ENCODE assay signal across 10 cellular contexts in the genomic region with DNA sequence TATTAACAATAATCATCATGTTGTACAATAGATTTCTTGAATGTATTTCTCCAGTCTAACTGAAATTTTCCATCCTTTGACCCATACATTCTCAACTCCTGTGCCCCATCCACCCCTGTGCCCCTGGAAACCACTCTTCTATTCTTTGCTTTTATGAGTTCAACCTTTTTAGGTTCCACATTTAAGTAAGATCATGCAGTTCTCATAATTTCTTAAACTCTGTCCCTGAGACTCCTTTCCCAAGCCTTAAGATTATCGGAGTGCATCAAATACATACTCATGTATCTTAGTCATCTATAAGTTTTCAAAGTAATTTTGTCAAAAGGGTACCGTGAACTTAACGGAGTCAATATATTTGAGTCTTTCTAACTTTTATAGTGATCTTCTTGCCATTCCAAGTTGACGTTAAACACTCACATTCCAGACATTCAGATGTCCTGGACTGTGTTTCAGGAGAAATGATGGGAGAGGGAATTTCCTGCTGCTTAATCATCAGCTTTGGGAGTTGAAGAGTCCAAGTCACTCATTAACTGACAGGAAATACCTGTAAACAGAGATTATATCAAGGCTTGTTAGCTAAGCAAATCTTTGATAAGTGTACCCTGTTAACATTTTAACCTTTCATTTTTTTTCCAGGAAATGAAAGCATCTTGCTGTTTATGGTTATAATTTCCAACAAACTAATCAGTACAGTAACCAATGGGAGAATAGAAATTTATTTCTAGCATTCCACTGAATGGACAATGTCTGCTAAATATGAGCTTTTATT.
A peak's percentile ranks its signal among the peaks of the same experiment; 100 is the strongest.
DNase-seq lines count a peak whose midpoint lies in the region; ATAC-seq and TF ChIP-seq lines count a peak whose summit lies in the region.
"Had no signal": no experiment of that assay in that cellular context is flagged by ENCODE, and none has a peak within 500 bp of the region (broad histone marks: within the 10 kb centered on the region; RNA-seq: fewer than 3 reads in every experiment).

No MANE protein-coding gene starts in this region.

- H3K36me3 ChIP-seq in osteoblast (ENCODE audit: insufficient read depth, low read length) = no peaks in the 10 kb centered on the region

- no peaks in the 10 kb centered on the region for H3K79me2 ChIP-seq in osteoblast (ENCODE audit: insufficient read depth, low read length)

- peaks cover 30% of the 10 kb centered on the region for H3K4me1 ChIP-seq in osteoblast (ENCODE audit: insufficient read depth, low read length)

- H3K27ac ChIP-seq in osteoblast (ENCODE audit: low read depth, low read length) = peak overlapping the region; percentile 75

- H2AFZ ChIP-seq in osteoblast (ENCODE audit: low read length) = no peak overlapping the region

- H4K20me1 ChIP-seq in osteoblast (ENCODE audit: insufficient read depth, low read length) = no peaks in the 10 kb centered on the region

- ATAC-seq in activated CD4-positive, CD25-positive, alpha-beta regulatory T cell treated with anti-CD3 and anti-CD28 coated beads, Interleukin-2, amount 50 U/mL, for 24 hours = no peak
- ATAC-seq in HG02610 (IDR thresholded peaks at IDR 0.05; ENCODE audit: unreplicated experiment) (no peak), HG02763 (IDR thresholded peaks at IDR 0.05; ENCODE audit: unreplicated experiment) (no peak)

- H3K27me3 ChIP-seq in osteoblast (ENCODE audit: insufficient read depth, low read length) = no peaks in the 10 kb centered on the region

- peak overlapping the region; percentile 24 for H3K4me2 ChIP-seq in osteoblast (ENCODE audit: insufficient read depth, low read length)

- DNase-seq in ELR (ENCODE audit: low read depth) (peak; percentile 94), fibroblast of peridontal ligament (ENCODE audit: extremely low read depth) (peak; percentile 52), osteoblast (ENCODE audit: insufficient read length, low spot score, missing footprints) (peak; percentile 60), GM19238 (ENCODE audit: insufficient read length, low spot score) (no peak)
- DNase-seq: activated CD8-positive, alpha-beta memory T cell treated with anti-CD3 and anti-CD28 coated beads for 24 hours; midbrain had no signal

- TF ChIP-seq CTCF in osteoblast (IDR thresholded peaks at IDR 0.05; ENCODE audit: extremely low read depth, low read depth, low read length) = no peak

- no peak overlapping the region for H3K4me3 ChIP-seq in osteoblast (ENCODE audit: insufficient read depth, low read length)

- no peaks in the 10 kb centered on the region for H3K9me3 ChIP-seq in osteoblast (ENCODE audit: low read depth, low read length)

TF ChIP-seq in PFSK-1, 5 proteins besides CTCF, POLR2A, EP300 and RAD21:
- TF ChIP-seq TAF1 (IDR thresholded peaks at IDR 0.05; ENCODE audit: borderline replicate concordance, insufficient read depth, low read length) (no peak), FOXP2 (optimal IDR thresholded peaks at IDR 0.05; ENCODE audit: borderline replicate concordance, extremely low read depth, extremely low read length, insufficient read depth) (no peak), SIN3A (IDR thresholded peaks at IDR 0.05; ENCODE audit: borderline replicate concordance, insufficient read depth, low read length) (no peak), POLR2AphosphoS5 (IDR thresholded peaks at IDR 0.05; ENCODE audit: low read depth, low read length) (0 out of 2 replicates have a peak, but pooled peaks have one; percentile 20)
- TF ChIP-seq, protein P1, sequence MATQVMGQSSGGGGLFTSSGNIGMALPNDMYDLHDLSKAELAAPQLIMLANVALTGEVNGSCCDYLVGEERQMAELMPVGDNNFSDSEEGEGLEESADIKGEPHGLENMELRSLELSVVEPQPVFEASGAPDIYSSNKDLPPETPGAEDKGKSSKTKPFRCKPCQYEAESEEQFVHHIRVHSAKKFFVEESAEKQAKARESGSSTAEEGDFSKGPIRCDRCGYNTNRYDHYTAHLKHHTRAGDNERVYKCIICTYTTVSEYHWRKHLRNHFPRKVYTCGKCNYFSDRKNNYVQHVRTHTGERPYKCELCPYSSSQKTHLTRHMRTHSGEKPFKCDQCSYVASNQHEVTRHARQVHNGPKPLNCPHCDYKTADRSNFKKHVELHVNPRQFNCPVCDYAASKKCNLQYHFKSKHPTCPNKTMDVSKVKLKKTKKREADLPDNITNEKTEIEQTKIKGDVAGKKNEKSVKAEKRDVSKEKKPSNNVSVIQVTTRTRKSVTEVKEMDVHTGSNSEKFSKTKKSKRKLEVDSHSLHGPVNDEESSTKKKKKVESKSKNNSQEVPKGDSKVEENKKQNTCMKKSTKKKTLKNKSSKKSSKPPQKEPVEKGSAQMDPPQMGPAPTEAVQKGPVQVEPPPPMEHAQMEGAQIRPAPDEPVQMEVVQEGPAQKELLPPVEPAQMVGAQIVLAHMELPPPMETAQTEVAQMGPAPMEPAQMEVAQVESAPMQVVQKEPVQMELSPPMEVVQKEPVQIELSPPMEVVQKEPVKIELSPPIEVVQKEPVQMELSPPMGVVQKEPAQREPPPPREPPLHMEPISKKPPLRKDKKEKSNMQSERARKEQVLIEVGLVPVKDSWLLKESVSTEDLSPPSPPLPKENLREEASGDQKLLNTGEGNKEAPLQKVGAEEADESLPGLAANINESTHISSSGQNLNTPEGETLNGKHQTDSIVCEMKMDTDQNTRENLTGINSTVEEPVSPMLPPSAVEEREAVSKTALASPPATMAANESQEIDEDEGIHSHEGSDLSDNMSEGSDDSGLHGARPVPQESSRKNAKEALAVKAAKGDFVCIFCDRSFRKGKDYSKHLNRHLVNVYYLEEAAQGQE (IDR thresholded peaks at IDR 0.05; ENCODE audit: insufficient read depth in 1 of 2, low read depth in 2 of 2, low read length in 2 of 2) = 0 out of 4 replicates have a peak, but pooled peaks of 1 of the 2 experiments have one; percentile 57
